Comparison of ENCODE assay signal across 17 cellular contexts in the genomic region with DNA sequence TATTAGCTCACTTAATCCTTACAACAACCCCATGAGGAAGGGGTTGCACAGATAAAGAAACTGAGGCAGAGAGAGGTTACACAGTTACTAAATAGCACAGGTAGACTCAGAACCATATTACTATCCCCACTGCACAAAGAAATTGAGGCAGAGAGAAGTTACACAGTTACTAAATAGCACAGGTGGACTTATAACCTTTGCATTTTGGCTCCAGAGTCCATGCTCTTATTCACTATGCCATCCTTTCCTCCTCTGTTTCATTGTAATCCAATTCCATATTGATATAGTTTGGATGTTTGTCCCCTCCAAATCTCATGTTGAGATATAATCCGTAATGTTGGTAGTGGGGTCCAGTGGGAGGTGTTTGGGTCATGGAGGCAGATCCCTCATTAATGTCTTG. TPM values are rescaled to one million over a fixed set of nuclear protein-coding genes. Genes with fewer than 3 reads are reported as not detected.
"Had no signal": no experiment of that assay in that cellular context is flagged by ENCODE, and none has a peak within 500 bp of the region (broad histone marks: within the 10 kb centered on the region; RNA-seq: fewer than 3 reads in every experiment).

No MANE protein-coding gene starts in this region.

- H3K9me3 ChIP-seq: adrenal gland, gastroesophageal sphincter, left ventricle myocardium inferior, pancreas, tibial nerve had no signal

- ATAC-seq: gastroesophageal sphincter, pancreas had no signal

- H3K4me3 ChIP-seq: adrenal gland, cardiac muscle cell, gastroesophageal sphincter, left ventricle myocardium inferior, pancreas, tibial nerve had no signal

- H3K27ac ChIP-seq: adrenal gland, cardiac muscle cell, dorsolateral prefrontal cortex, gastroesophageal sphincter, left ventricle myocardium inferior, pancreas, tibial nerve had no signal

- DNase-seq: activated CD4-positive, alpha-beta T cell treated with anti-CD3 and anti-CD28 coated beads, Interleukin-2, amount 10 ng/mL, durations not matched to agents 24 days and 14 days; activated CD4-positive, CD25-positive, alpha-beta regulatory T cell; activated CD8-positive, alpha-beta memory T cell treated with anti-CD3 and anti-CD28 coated beads for 24 hours; activated naive CD4-positive, alpha-beta T cell treated with anti-CD3 and anti-CD28 coated beads, Interleukin-2, amount 10 ng/mL, durations not matched to agents 7 days and 5 days; adrenal gland; dorsolateral prefrontal cortex; erythroblast; left ventricle myocardium inferior; pancreas; stimulated activated CD4-positive, alpha-beta T cell treated with anti-CD3 and anti-CD28 coated beads, Interleukin-15, amount 100 ng/mL, for 24 hours; stimulated activated CD4-positive, alpha-beta T cell treated with anti-CD3 and anti-CD28 coated beads, Interleukin-4, amount 100 ng/mL, for 1 hour; stimulated activated naive CD4-positive, alpha-beta T cell; T-helper 2 cell had no signal

- H3K27me3 ChIP-seq: adrenal gland, cardiac muscle cell, dorsolateral prefrontal cortex, gastroesophageal sphincter, pancreas, tibial nerve had no signal

RNA-seq across cellular contexts. Expression of a gene that starts 17.2 kb away (rescaled TPM):
- total RNA-seq: activated CD4-positive, alpha-beta T cell treated with anti-CD3 and anti-CD28 coated beads, Interleukin-2, amount 10 ng/mL, durations not matched to agents 24 days and 14 days; left ventricle myocardium inferior; renal cortical epithelial cell had no signal
